Comparison of ENCODE assay signal across 8 cellular contexts in the genomic region with DNA sequence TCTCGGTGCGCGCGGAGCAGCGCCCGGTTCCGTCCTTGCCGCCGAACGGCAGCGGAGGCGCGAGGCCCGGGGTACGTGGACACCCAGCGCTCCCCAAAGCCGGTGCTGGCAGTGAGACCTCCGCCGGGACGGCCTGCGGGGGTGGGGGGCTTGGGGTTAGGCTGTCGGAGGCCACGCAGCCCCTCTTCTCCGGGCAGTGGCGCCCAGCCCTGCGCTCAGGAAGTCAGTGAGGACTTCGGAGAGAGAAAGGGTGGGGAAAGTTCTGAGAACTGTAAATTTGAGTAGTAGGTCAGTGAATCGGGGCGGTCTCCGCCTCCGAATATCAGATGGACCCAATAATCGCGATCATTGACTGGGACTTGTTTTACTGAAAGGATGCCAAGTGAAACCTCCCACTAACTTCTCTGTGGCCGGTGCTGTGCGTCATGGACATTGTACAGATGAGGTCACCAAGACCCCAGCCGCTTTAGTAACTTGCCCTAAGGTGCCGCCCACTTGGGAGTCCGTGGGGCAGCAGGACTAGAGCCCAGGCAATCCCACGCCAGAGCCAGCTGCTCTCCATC. TPM values are rescaled to one million over a fixed set of nuclear protein-coding genes. Genes with fewer than 3 reads are reported as not detected.
DNase-seq lines count a peak whose midpoint lies in the region; ATAC-seq, FAIRE-seq and TF ChIP-seq lines count a peak whose summit lies in the region.

No MANE protein-coding gene starts in this region.

- peak overlapping the region; percentile 93 for H3K4me3 ChIP-seq in bronchial epithelial cell (ENCODE audit: low read depth, low read length)
- peak overlapping the region; percentile 80 for H3K4me3 ChIP-seq in kidney epithelial cell (ENCODE audit: low read depth, low read length)

- CTCF ChIA-PET in GM10248 (lab: Yijun Ruan, JAX), result no interaction called here

- peaks cover 1% of the 10 kb centered on the region for H3K36me3 ChIP-seq in bronchial epithelial cell (ENCODE audit: control insufficient read depth, insufficient read depth, low read length)
- H3K36me3 ChIP-seq in kidney epithelial cell (ENCODE audit: control insufficient read depth, insufficient read depth, low read length), result no peaks in the 10 kb centered on the region

- DNase-seq in GM10248 (ENCODE audit: extremely low spot score), result peak; percentile 59
- DNase-seq in T-helper 22 cell (ENCODE audit: low read depth), result peak; percentile 46
- DNase-seq in bronchial epithelial cell (ENCODE audit: low read depth), result peak; percentile 87
- DNase-seq in kidney epithelial cell (ENCODE audit: low read depth), result peak; percentile 61
- DNase-seq in stimulated activated CD4-positive, alpha-beta T cell treated with anti-CD3 and anti-CD28 coated beads, Interleukin-1b, Interleukin-23, amount 100 ng/mL, for 48 hours, result peak; percentile 82
- no peak for DNase-seq in 8988T

- no peaks in the 10 kb centered on the region for H3K27me3 ChIP-seq in bronchial epithelial cell (ENCODE audit: control insufficient read depth, insufficient read depth, low read length)
- H3K27me3 ChIP-seq in kidney epithelial cell (ENCODE audit: control insufficient read depth, insufficient read depth, low read length), result no peaks in the 10 kb centered on the region

- POLR2A ChIA-PET in GM10248 (lab: Yijun Ruan, JAX), result no interaction called here

- ATAC-seq in HG03066 (IDR thresholded peaks at IDR 0.05; ENCODE audit: low read depth, unreplicated experiment) (peak; percentile 29), GM21619 (IDR thresholded peaks at IDR 0.05; ENCODE audit: unreplicated experiment) (no peak)

- FAIRE-seq in bronchial epithelial cell (lab: Jason Lieb, UNC), result no peak

- TF ChIP-seq CTCF in GM10248 (IDR thresholded peaks at IDR 0.05; ENCODE audit: control extremely low read depth, extremely low read depth, low read depth, missing control alignments) (no peak), bronchial epithelial cell (IDR thresholded peaks at IDR 0.05; ENCODE audit: insufficient read depth, low read length, severe bottlenecking) (no peak), kidney epithelial cell (IDR thresholded peaks at IDR 0.05; ENCODE audit: insufficient read depth, low read length, poor library complexity, severe bottlenecking) (no peak)

RNA-seq across cellular contexts. Expression of a gene that starts 0.5 kb away (rescaled TPM):
- total RNA-seq in bronchial epithelial cell (25.8 and 32.9 TPM in 2 replicates), kidney epithelial cell (52.1 and 58.8 TPM in 2 replicates)

RNA-seq across cellular contexts. Expression of a gene that starts 45.7 kb away (rescaled TPM):
- 107 and 111 TPM in 2 replicates for total RNA-seq in bronchial epithelial cell
- 88.9 and 94.8 TPM in 2 replicates for total RNA-seq in kidney epithelial cell
